ENCODE assay signal across 1 cellular context in genomic region chr3:158731938-158732855, GRCh38.
TF ChIP-seq lines count a peak whose summit lies in the region.

TSS of gene RARRES1 (minus strand) at chr3:158732457. CDS start at chr3:158732415, 42 bp downstream.

TF ChIP-seq in H1, 55 proteins besides CTCF, POLR2A, EP300 and RAD21:
- TF ChIP-seq BCL11A (IDR thresholded peaks at IDR 0.05; ENCODE audit: low read depth in 2 of 2, low read length in 2 of 2) = no peak
- TF ChIP-seq SP1 (IDR thresholded peaks at IDR 0.05; ENCODE audit: low read depth, low read length) = no peak
- no peak for TF ChIP-seq ATF2 (IDR thresholded peaks at IDR 0.05; ENCODE audit: low read length)
- no peak for TF ChIP-seq SP2 (IDR thresholded peaks at IDR 0.05; ENCODE audit: low read length)
- no peak for TF ChIP-seq RFX5 (IDR thresholded peaks at IDR 0.05; ENCODE audit: borderline replicate concordance, low read depth, low read length)
- no peak for TF ChIP-seq ATF3 (IDR thresholded peaks at IDR 0.05; ENCODE audit: insufficient read depth, low read depth, low read length)
- no peak for TF ChIP-seq TBP (IDR thresholded peaks at IDR 0.05; ENCODE audit: low read depth, low read length)
- TF ChIP-seq SP4 (IDR thresholded peaks at IDR 0.05; ENCODE audit: low read length) = no peak
- TF ChIP-seq SUZ12 (IDR thresholded peaks at IDR 0.05; ENCODE audit: low read length) = 0 out of 2 replicates have a peak, but pooled peaks have one; percentile 12
- no peak for TF ChIP-seq MAFK (IDR thresholded peaks at IDR 0.05; ENCODE audit: low read depth, low read length)
- TF ChIP-seq NANOG (IDR thresholded peaks at IDR 0.05; ENCODE audit: insufficient read depth, low read depth, low read length, poor library complexity, severe bottlenecking) = no peak
- no peak for TF ChIP-seq BRCA1 (IDR thresholded peaks at IDR 0.05; ENCODE audit: low read depth, low read length)
- peak; percentile 96 for TF ChIP-seq KDM4A (IDR thresholded peaks at IDR 0.05; ENCODE audit: low read depth, low read length, severe bottlenecking)
- TF ChIP-seq JUN (IDR thresholded peaks at IDR 0.05; ENCODE audit: low read depth, low read length) = no peak
- TF ChIP-seq CBX5 (IDR thresholded peaks at IDR 0.05; ENCODE audit: low read depth, low read length) = no peak
- TF ChIP-seq CHD2 (IDR thresholded peaks at IDR 0.05; ENCODE audit: low read length) = no peak
- TF ChIP-seq SIRT6 (IDR thresholded peaks at IDR 0.05; ENCODE audit: low read length) = no peak
- TF ChIP-seq ASH2L (IDR thresholded peaks at IDR 0.05; ENCODE audit: low read length) = no peak
- 0 out of 2 replicates have a peak, but pooled peaks have one; percentile 17 for TF ChIP-seq BACH1 (IDR thresholded peaks at IDR 0.05; ENCODE audit: low read length)
- no peak for TF ChIP-seq RNF2 (IDR thresholded peaks at IDR 0.05; ENCODE audit: borderline replicate concordance, low read depth, low read length, missing control alignments, poor library complexity, severe bottlenecking)
- TF ChIP-seq FOSL1 (IDR thresholded peaks at IDR 0.05; ENCODE audit: insufficient read depth, low read depth, low read length) = no peak
- TF ChIP-seq, protein P1, sequence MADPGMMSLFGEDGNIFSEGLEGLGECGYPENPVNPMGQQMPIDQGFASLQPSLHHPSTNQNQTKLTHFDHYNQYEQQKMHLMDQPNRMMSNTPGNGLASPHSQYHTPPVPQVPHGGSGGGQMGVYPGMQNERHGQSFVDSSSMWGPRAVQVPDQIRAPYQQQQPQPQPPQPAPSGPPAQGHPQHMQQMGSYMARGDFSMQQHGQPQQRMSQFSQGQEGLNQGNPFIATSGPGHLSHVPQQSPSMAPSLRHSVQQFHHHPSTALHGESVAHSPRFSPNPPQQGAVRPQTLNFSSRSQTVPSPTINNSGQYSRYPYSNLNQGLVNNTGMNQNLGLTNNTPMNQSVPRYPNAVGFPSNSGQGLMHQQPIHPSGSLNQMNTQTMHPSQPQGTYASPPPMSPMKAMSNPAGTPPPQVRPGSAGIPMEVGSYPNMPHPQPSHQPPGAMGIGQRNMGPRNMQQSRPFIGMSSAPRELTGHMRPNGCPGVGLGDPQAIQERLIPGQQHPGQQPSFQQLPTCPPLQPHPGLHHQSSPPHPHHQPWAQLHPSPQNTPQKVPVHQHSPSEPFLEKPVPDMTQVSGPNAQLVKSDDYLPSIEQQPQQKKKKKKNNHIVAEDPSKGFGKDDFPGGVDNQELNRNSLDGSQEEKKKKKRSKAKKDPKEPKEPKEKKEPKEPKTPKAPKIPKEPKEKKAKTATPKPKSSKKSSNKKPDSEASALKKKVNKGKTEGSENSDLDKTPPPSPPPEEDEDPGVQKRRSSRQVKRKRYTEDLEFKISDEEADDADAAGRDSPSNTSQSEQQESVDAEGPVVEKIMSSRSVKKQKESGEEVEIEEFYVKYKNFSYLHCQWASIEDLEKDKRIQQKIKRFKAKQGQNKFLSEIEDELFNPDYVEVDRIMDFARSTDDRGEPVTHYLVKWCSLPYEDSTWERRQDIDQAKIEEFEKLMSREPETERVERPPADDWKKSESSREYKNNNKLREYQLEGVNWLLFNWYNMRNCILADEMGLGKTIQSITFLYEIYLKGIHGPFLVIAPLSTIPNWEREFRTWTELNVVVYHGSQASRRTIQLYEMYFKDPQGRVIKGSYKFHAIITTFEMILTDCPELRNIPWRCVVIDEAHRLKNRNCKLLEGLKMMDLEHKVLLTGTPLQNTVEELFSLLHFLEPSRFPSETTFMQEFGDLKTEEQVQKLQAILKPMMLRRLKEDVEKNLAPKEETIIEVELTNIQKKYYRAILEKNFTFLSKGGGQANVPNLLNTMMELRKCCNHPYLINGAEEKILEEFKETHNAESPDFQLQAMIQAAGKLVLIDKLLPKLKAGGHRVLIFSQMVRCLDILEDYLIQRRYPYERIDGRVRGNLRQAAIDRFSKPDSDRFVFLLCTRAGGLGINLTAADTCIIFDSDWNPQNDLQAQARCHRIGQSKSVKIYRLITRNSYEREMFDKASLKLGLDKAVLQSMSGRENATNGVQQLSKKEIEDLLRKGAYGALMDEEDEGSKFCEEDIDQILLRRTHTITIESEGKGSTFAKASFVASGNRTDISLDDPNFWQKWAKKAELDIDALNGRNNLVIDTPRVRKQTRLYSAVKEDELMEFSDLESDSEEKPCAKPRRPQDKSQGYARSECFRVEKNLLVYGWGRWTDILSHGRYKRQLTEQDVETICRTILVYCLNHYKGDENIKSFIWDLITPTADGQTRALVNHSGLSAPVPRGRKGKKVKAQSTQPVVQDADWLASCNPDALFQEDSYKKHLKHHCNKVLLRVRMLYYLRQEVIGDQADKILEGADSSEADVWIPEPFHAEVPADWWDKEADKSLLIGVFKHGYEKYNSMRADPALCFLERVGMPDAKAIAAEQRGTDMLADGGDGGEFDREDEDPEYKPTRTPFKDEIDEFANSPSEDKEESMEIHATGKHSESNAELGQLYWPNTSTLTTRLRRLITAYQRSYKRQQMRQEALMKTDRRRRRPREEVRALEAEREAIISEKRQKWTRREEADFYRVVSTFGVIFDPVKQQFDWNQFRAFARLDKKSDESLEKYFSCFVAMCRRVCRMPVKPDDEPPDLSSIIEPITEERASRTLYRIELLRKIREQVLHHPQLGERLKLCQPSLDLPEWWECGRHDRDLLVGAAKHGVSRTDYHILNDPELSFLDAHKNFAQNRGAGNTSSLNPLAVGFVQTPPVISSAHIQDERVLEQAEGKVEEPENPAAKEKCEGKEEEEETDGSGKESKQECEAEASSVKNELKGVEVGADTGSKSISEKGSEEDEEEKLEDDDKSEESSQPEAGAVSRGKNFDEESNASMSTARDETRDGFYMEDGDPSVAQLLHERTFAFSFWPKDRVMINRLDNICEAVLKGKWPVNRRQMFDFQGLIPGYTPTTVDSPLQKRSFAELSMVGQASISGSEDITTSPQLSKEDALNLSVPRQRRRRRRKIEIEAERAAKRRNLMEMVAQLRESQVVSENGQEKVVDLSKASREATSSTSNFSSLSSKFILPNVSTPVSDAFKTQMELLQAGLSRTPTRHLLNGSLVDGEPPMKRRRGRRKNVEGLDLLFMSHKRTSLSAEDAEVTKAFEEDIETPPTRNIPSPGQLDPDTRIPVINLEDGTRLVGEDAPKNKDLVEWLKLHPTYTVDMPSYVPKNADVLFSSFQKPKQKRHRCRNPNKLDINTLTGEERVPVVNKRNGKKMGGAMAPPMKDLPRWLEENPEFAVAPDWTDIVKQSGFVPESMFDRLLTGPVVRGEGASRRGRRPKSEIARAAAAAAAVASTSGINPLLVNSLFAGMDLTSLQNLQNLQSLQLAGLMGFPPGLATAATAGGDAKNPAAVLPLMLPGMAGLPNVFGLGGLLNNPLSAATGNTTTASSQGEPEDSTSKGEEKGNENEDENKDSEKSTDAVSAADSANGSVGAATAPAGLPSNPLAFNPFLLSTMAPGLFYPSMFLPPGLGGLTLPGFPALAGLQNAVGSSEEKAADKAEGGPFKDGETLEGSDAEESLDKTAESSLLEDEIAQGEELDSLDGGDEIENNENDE (IDR thresholded peaks at IDR 0.05; ENCODE audit: insufficient replicate concordance, low read length) = no peak
- TF ChIP-seq SIN3A (conservative IDR thresholded peaks at IDR 0.05 in 1 of 2, IDR thresholded peaks at IDR 0.05 in 1 of 2; ENCODE audit: low read depth in 1 of 2, low read length in 2 of 2) = no peak
- no peak for TF ChIP-seq HDAC6 (IDR thresholded peaks at IDR 0.05; ENCODE audit: low read depth, low read length)
- TF ChIP-seq RXRA (IDR thresholded peaks at IDR 0.05; ENCODE audit: insufficient read depth, low read depth, low read length) = no peak
- TF ChIP-seq SAP30 (IDR thresholded peaks at IDR 0.05; ENCODE audit: insufficient read depth, insufficient replicate concordance, low read length) = no peak
- TF ChIP-seq RBBP5 (IDR thresholded peaks at IDR 0.05; ENCODE audit: borderline replicate concordance, low read depth, low read length) = no peak; the same call in 1 of the 2 replicates
- TF ChIP-seq SRF (IDR thresholded peaks at IDR 0.05; ENCODE audit: low read depth, low read length) = no peak
- no peak for TF ChIP-seq POLR2AphosphoS5 (IDR thresholded peaks at IDR 0.05; ENCODE audit: low read depth, low read length)
- TF ChIP-seq E2F6 (IDR thresholded peaks at IDR 0.05) = peak; percentile 77
- no peak; the same call in 1 of the 2 replicates for TF ChIP-seq GABPA (IDR thresholded peaks at IDR 0.05; ENCODE audit: borderline replicate concordance, insufficient read depth, low read length)
- no peak for TF ChIP-seq TCF12 (IDR thresholded peaks at IDR 0.05; ENCODE audit: low read depth, low read length)
- TF ChIP-seq HDAC2 (IDR thresholded peaks at IDR 0.05; ENCODE audit: borderline replicate concordance in 1 of 2, low read depth in 2 of 2, low read length in 2 of 2) = 0 out of 4 replicates have a peak, but pooled peaks of 1 of the 2 experiments have one; percentile 24
- no peak for TF ChIP-seq KDM1A (IDR thresholded peaks at IDR 0.05; ENCODE audit: borderline replicate concordance, low read length)
- TF ChIP-seq PHF8 (conservative IDR thresholded peaks at IDR 0.05; ENCODE audit: low read depth, low read length) = peak; percentile 26; the same call in 1 of the 2 replicates
- TF ChIP-seq KDM5A (IDR thresholded peaks at IDR 0.05; ENCODE audit: low read length) = no peak
- peak; percentile 54; the same call in 1 of the 2 replicates for TF ChIP-seq CREB1 (IDR thresholded peaks at IDR 0.05)
- TF ChIP-seq USF2 (IDR thresholded peaks at IDR 0.05; ENCODE audit: low read length) = no peak
- TF ChIP-seq TEAD4 (IDR thresholded peaks at IDR 0.05; ENCODE audit: low read depth, low read length) = no peak
- no peak for TF ChIP-seq TAF1 (IDR thresholded peaks at IDR 0.05; ENCODE audit: low read depth, low read length)
- no peak for TF ChIP-seq GTF2F1 (IDR thresholded peaks at IDR 0.05; ENCODE audit: borderline replicate concordance, low read depth, low read length)
- TF ChIP-seq CBX8 (IDR thresholded peaks at IDR 0.05; ENCODE audit: borderline replicate concordance, low read depth, low read length) = no peak
- TF ChIP-seq JUND (IDR thresholded peaks at IDR 0.05; ENCODE audit: low read length) = no peak
- no peak for TF ChIP-seq POU5F1 (IDR thresholded peaks at IDR 0.05; ENCODE audit: low read depth, low read length)
- TF ChIP-seq SIX5 (IDR thresholded peaks at IDR 0.05; ENCODE audit: low read depth, low read length) = no peak
- TF ChIP-seq NRF1 (IDR thresholded peaks at IDR 0.05; ENCODE audit: low read depth, low read length) = no peak
- TF ChIP-seq CTBP2 (IDR thresholded peaks at IDR 0.05; ENCODE audit: borderline replicate concordance, insufficient read depth, insufficient read length, low read length) = no peak
- TF ChIP-seq EGR1 (IDR thresholded peaks at IDR 0.05; ENCODE audit: borderline replicate concordance, low read depth, low read length) = no peak
- TF ChIP-seq EZH2 (IDR thresholded peaks at IDR 0.05; ENCODE audit: low read depth, low read length, severe bottlenecking) = no peak
- no peak for TF ChIP-seq TAF7 (optimal IDR thresholded peaks at IDR 0.05; ENCODE audit: borderline replicate concordance, low read depth, low read length)
- TF ChIP-seq, protein P2, sequence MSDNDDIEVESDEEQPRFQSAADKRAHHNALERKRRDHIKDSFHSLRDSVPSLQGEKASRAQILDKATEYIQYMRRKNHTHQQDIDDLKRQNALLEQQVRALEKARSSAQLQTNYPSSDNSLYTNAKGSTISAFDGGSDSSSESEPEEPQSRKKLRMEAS (IDR thresholded peaks at IDR 0.05) = peak; percentile 84
- no peak for TF ChIP-seq CHD1 (IDR thresholded peaks at IDR 0.05; ENCODE audit: low read depth, low read length)
- TF ChIP-seq CEBPB (IDR thresholded peaks at IDR 0.05; ENCODE audit: low read depth, low read length) = peak; percentile 91
- no peak for TF ChIP-seq ZNF274 (IDR thresholded peaks at IDR 0.05; ENCODE audit: borderline replicate concordance, extremely low read depth, low read length)
- TF ChIP-seq YY1 (IDR thresholded peaks at IDR 0.05; ENCODE audit: low read depth, low read length) = no peak
